18 cellular contexts compared by ENCODE assay signal in genomic region chr1:204336642-204337041, GRCh38. TPM values are rescaled to one million over a fixed set of nuclear protein-coding genes. Genes with fewer than 3 reads are reported as not detected.
DNase-seq lines count a peak whose midpoint lies in the region; ATAC-seq and TF ChIP-seq lines count a peak whose summit lies in the region.
"Had no signal": no experiment of that assay in that cellular context is flagged by ENCODE, and none has a peak within 500 bp of the region (broad histone marks: within the 10 kb centered on the region; RNA-seq: fewer than 3 reads in every experiment).

No MANE protein-coding gene starts in this region.

- no peak for TF ChIP-seq CTCF in colonic mucosa (IDR thresholded peaks at IDR 0.05)

- no peak for ATAC-seq in GM18867 (IDR thresholded peaks at IDR 0.05; ENCODE audit: unreplicated experiment)

- no peak for DNase-seq in colonic mucosa
- DNase-seq in SHP77 (lab: John Stamatoyannopoulos, UW) = no peak
- no peak for DNase-seq in T-helper 1 cell
- no peak for DNase-seq in GM03348 (ENCODE audit: low spot score)
- DNase-seq: ACHN; C1 segment of cervical spinal cord; CD8-positive, alpha-beta memory T cell; DMS53; KG1; NCI-H1417 treated with DMSO at 0.1 percent for 48 hours; NCI-H187 treated with DMSO at 0.1 percent for 48 hours; NCI-H345; NCI-H524 treated with DMSO at 0.1 percent for 48 hours; PC-9 had no signal

- intact Hi-C loops in colonic mucosa (cut with DNase I) = no loop called here

- H3K36me3 ChIP-seq in HUES64 (ENCODE audit: insufficient read depth, low read length) (no peaks in the 10 kb centered on the region), colonic mucosa (no peaks in the 10 kb centered on the region), iPS-20b (ENCODE audit: insufficient read depth, low read depth, low read length) (no peaks in the 10 kb centered on the region)

- peaks cover 63% of the 10 kb centered on the region for H3K4me1 ChIP-seq in HUES64 (ENCODE audit: insufficient read depth, low read length)
- H3K4me1 ChIP-seq in colonic mucosa = peaks cover 24% of the 10 kb centered on the region
- peaks cover 52% of the 10 kb centered on the region for H3K4me1 ChIP-seq in iPS-20b (ENCODE audit: insufficient read depth, low read length)

- no peak overlapping the region for H3K4me3 ChIP-seq in HUES64 (ENCODE audit: low read length)
- H3K4me3 ChIP-seq in colonic mucosa = no peak overlapping the region
- peak overlapping the region; percentile 2; the same call in 1 of the 2 replicates for H3K4me3 ChIP-seq in iPS-20b (ENCODE audit: low read length)
- H3K4me3 ChIP-seq: PC-9 had no signal

- H3K27ac ChIP-seq in HUES64 (ENCODE audit: low read depth, low read length) = peak overlapping the region; percentile 90
- peak overlapping the region; percentile 18 for H3K27ac ChIP-seq in colonic mucosa
- peak overlapping the region; percentile 87 for H3K27ac ChIP-seq in iPS-20b (ENCODE audit: low read length)
- H3K27ac ChIP-seq: PC-9, RWPE1 had no signal

- H3K9me3 ChIP-seq in HUES64 (ENCODE audit: insufficient read depth, low read depth, low read length) (no peaks in the 10 kb centered on the region), colonic mucosa (no peaks in the 10 kb centered on the region), iPS-20b (ENCODE audit: insufficient read depth, low read depth, low read length) (no peaks in the 10 kb centered on the region)

- peaks cover 14% of the 10 kb centered on the region; the same call in 1 of the 2 replicates for H3K27me3 ChIP-seq in HUES64 (ENCODE audit: insufficient read depth, low read length)
- H3K27me3 ChIP-seq in colonic mucosa = no peaks in the 10 kb centered on the region
- H3K27me3 ChIP-seq in iPS-20b (ENCODE audit: insufficient read depth, low read length) = peaks cover 9% of the 10 kb centered on the region; the same call in 1 of the 2 replicates

- H3K9ac ChIP-seq in HUES64 (ENCODE audit: low read depth, low read length) = peak overlapping the region; percentile 33; the same call in 1 of the 2 replicates
- H3K9ac ChIP-seq in colonic mucosa (ENCODE audit: low read depth in 2 of 2, low read length in 2 of 2) = no peak overlapping the region
- peak overlapping the region; percentile 47; the same call in 1 of the 2 replicates for H3K9ac ChIP-seq in iPS-20b (ENCODE audit: low read depth, low read length)

RNA-seq across cellular contexts. Expression of gene PLEKHA6, which starts 23.1 kb away (rescaled TPM):
- 5.4 TPM for polyA plus RNA-seq in HUES64 (2013, experiment 1 of 2)
- 6.1 TPM for polyA plus RNA-seq in HUES64 (2013, experiment 2 of 2)
- total RNA-seq in colonic mucosa = 100 to 1,000 TPM in 1 of 2 donors, 10 to 100 TPM in 1; 84.5 to 165 TPM
- polyA plus RNA-seq: CD8-positive, alpha-beta memory T cell had no signal

Comparison
In these comparisons a context has a peak if more than half of its experiments do, and no peak if none do; other contexts are left out.
1. H3K27ac ChIP-seq: peak in every context shown above with its lines; median percentile 90 in HUES64; 87 in iPS-20b; 18 in colonic mucosa.
2. H3K9ac ChIP-seq: peak in HUES64 (single experiment) and iPS-20b (single experiment); none in colonic mucosa (0 of 2).